Comparison of ENCODE assay signal across 18 cellular contexts in genomic region chr20:13821876-13822275, GRCh38. TPM values are rescaled to one million over a fixed set of nuclear protein-coding genes. Genes with fewer than 3 reads are reported as not detected.
DNase-seq lines count a peak whose midpoint lies in the region; ATAC-seq and TF ChIP-seq lines count a peak whose summit lies in the region.
"Had no signal": no experiment of that assay in that cellular context is flagged by ENCODE, and none has a peak within 500 bp of the region (broad histone marks: within the 10 kb centered on the region; RNA-seq: fewer than 3 reads in every experiment).

No MANE protein-coding gene starts in this region.

- no peak overlapping the region for H3K56ac ChIP-seq in IMR-90 (ENCODE audit: extremely low read depth, insufficient read depth, low read length)

- in situ Hi-C loops in IMR-90 (cut with MboI; ENCODE audit: low sequenced_read_pairs), result loop anchor here (5.0 kb wide), 1 partner anchor 240 kb away; no protein-coding TSS in a partner anchor

- H2BK120ac ChIP-seq in IMR-90 (ENCODE audit: low read depth, low read length), result no peak overlapping the region

- H3K4me2 ChIP-seq in IMR-90 (ENCODE audit: low read depth, low read length), result no peak overlapping the region
- H3K4me2 ChIP-seq: hepatocyte had no signal

- POLR2A ChIA-PET in IMR-90 (lab: Charles Lee; ENCODE audit: unreplicated experiment), result no interaction called here

- WGBS in IMR-90 (ENCODE audit: extremely low coverage in 2 of 2, insufficient read length in 1 of 2), 2 experiments, result 90% methylated on average over 2 of the region's 7 CpGs; no CpG with 5 or more reads in 1 of the 2 experiments

- H2AK9ac ChIP-seq in IMR-90 (replicated peaks; ENCODE audit: low read depth, low read length, poor library complexity), result no peak overlapping the region

- H3K9me3 ChIP-seq in IMR-90 (ENCODE audit: control insufficient read depth, insufficient read depth, low read length) (no peaks in the 10 kb centered on the region), SJCRH30 (replicated peaks) (no peaks in the 10 kb centered on the region)
- H3K9me3 ChIP-seq: stomach, vagina had no signal

- no peak overlapping the region for H3K18ac ChIP-seq in IMR-90 (ENCODE audit: low read depth, low read length)

- DNase-seq in AG08395 (ENCODE audit: low spot score) (peak; percentile 76), IMR-90 (no peak), amniotic epithelial cell (ENCODE audit: low read depth) (peak; percentile 72), iris pigment epithelial cell (ENCODE audit: low read depth) (peak; percentile 25), SJCRH30 (no peak), Kasumi-1 (lab: John Stamatoyannopoulos, UW) (no peak), NCI-H2107 (lab: John Stamatoyannopoulos, UW) (no peak)
- DNase-seq: activated CD4-positive, alpha-beta memory T cell treated with anti-CD3 and anti-CD28 coated beads for 36 hours; activated T-cell treated with anti-CD3 and anti-CD28 coated beads, Interleukin-2, amount 50 U/mL, for 4 hours; kidney; NCI-H187 treated with DMSO at 0.1 percent for 48 hours; NCI-H510A; stomach had no signal

- no peak overlapping the region for H2BK20ac ChIP-seq in IMR-90 (ENCODE audit: low read depth, low read length)

- H3K27me3 ChIP-seq in IMR-90 (ENCODE audit: control insufficient read depth, insufficient read depth, low read length) (no peaks in the 10 kb centered on the region; the same call in 1 of the 2 replicates), SJCRH30 (no peaks in the 10 kb centered on the region)
- H3K27me3 ChIP-seq: cardiac muscle cell, hepatocyte, stomach, vagina had no signal

- no peaks in the 10 kb centered on the region for H3K79me1 ChIP-seq in IMR-90 (ENCODE audit: low read depth in 1 of 2, low read length in 2 of 2)

- no peaks in the 10 kb centered on the region for H3K9me1 ChIP-seq in IMR-90 (ENCODE audit: insufficient read depth, low read length)

- H3K36me3 ChIP-seq in IMR-90 (ENCODE audit: control insufficient read depth, insufficient read depth, low read length) (peaks cover 7% of the 10 kb centered on the region), SJCRH30 (peaks cover 23% of the 10 kb centered on the region)

- H3K14ac ChIP-seq in IMR-90 (replicated peaks; ENCODE audit: low read depth, low read length), result no peak overlapping the region

- dilution Hi-C loops in IMR-90 (cut with HindIII; ENCODE audit: low sequenced_read_pairs, unreplicated experiment), result no loop called here

- CTCF ChIA-PET in IMR-90 (lab: Yijun Ruan, JAX), result no interaction called here

- H3K4me3 ChIP-seq in IMR-90 (ENCODE audit: insufficient read depth, low read depth, low read length), result no peak overlapping the region
- H3K4me3 ChIP-seq in SJCRH30, result no peak overlapping the region
- H3K4me3 ChIP-seq: cardiac muscle cell, hepatocyte, stomach, vagina had no signal

- H2AFZ ChIP-seq in IMR-90 (replicated peaks; ENCODE audit: low read length, poor library complexity), result no peak overlapping the region
- H2AFZ ChIP-seq: hepatocyte had no signal

- H3K4ac ChIP-seq in IMR-90 (ENCODE audit: low read depth, low read length), result no peak overlapping the region

- H4K91ac ChIP-seq in IMR-90 (ENCODE audit: insufficient read depth, low read depth, low read length), result no peak overlapping the region

- no peak overlapping the region for H4K5ac ChIP-seq in IMR-90 (ENCODE audit: low read depth, low read length)

- no peak overlapping the region for H2BK5ac ChIP-seq in IMR-90 (ENCODE audit: low read depth, low read length, poor library complexity, severe bottlenecking)

- H3K4me1 ChIP-seq in IMR-90 (ENCODE audit: control insufficient read depth, insufficient read depth, low read length), result no peaks in the 10 kb centered on the region
- H3K4me1 ChIP-seq in SJCRH30, result no peaks in the 10 kb centered on the region
- H3K4me1 ChIP-seq: vagina had no signal

- no TSS peak for BruUV-seq in IMR-90 (replicated peaks; lab: Mats Ljungman, UMichigan)

- no peaks in the 10 kb centered on the region for H4K20me1 ChIP-seq in IMR-90 (ENCODE audit: insufficient read depth, low read length)

- H4K8ac ChIP-seq in IMR-90 (ENCODE audit: low read depth in 2 of 2, low read length in 2 of 2), result no peak overlapping the region

- TF ChIP-seq RAD21 in IMR-90 (IDR thresholded peaks at IDR 0.05; ENCODE audit: low read length), result no peak

- H3K27ac ChIP-seq in IMR-90 (ENCODE audit: insufficient read depth, low read length), result no peak overlapping the region
- H3K27ac ChIP-seq in SJCRH30, result no peak overlapping the region
- H3K27ac ChIP-seq: cardiac muscle cell, hepatocyte, stomach, vagina, VCaP had no signal

- no peak overlapping the region for H3K9ac ChIP-seq in IMR-90 (ENCODE audit: low read depth, low read length)

- ATAC-seq in IMR-90 (ENCODE audit: low read depth) (no peak), GM21367 (IDR thresholded peaks at IDR 0.05; ENCODE audit: unreplicated experiment) (no peak)
- ATAC-seq: activated T-cell treated with anti-CD3 and anti-CD28 coated beads, Interleukin-2, amount 50 U/mL, for 4 hours had no signal

- H2BK15ac ChIP-seq in IMR-90 (ENCODE audit: low read depth, low read length), result no peak overlapping the region

- TF ChIP-seq POLR2A in IMR-90 (IDR thresholded peaks at IDR 0.05; ENCODE audit: low read depth, low read length), result no peak

- intact Hi-C loops in IMR-90 (cut with micrococcal nuclease), result no loop called here

- no peak overlapping the region for H3K23ac ChIP-seq in IMR-90 (ENCODE audit: low read depth, low read length)

- H2AK5ac ChIP-seq in IMR-90 (ENCODE audit: low read depth, low read length), result no peak overlapping the region

- no peak for TF ChIP-seq CTCF in IMR-90 (conservative IDR thresholded peaks at IDR 0.05; ENCODE audit: low read depth, low read length)

TF ChIP-seq in IMR-90, 13 proteins besides CTCF, POLR2A, EP300 and RAD21:
- 0 out of 2 replicates have a peak, but pooled peaks have one; percentile 3 for TF ChIP-seq CEBPB (IDR thresholded peaks at IDR 0.05; ENCODE audit: low read depth, low read length)
- TF ChIP-seq, protein P1, sequence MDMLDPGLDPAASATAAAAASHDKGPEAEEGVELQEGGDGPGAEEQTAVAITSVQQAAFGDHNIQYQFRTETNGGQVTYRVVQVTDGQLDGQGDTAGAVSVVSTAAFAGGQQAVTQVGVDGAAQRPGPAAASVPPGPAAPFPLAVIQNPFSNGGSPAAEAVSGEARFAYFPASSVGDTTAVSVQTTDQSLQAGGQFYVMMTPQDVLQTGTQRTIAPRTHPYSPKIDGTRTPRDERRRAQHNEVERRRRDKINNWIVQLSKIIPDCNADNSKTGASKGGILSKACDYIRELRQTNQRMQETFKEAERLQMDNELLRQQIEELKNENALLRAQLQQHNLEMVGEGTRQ (IDR thresholded peaks at IDR 0.05; ENCODE audit: low read depth, low read length), result no peak
- TF ChIP-seq NFE2L2 (IDR thresholded peaks at IDR 0.05; ENCODE audit: low read depth, low read length), result no peak

RNA-seq across cellular contexts. Expression of gene NDUFAF5, which starts 37.0 kb away (rescaled TPM):
- 6.8 and 22.8 TPM in 2 replicates for total RNA-seq in IMR-90 (2012; rRNA removed)
- 11.9 and 12.3 TPM in 2 replicates for polyA plus RNA-seq in IMR-90 (2012; rRNA removed)
- 2.0 and 3.3 TPM in 2 replicates for polyA plus RNA-seq in IMR-90 (2012; cell fraction: cytosol; rRNA removed)
- polyA plus RNA-seq in IMR-90 (2012; cell fraction: nucleus; rRNA removed; ENCODE audit: low replicate concordance), result 2.2 and 28.3 TPM in 2 replicates
- total RNA-seq in SJCRH30 (2014; rRNA removed; shearing (Covaris generic)), result 29.1 and 36.2 TPM in 2 replicates

RNA-seq across cellular contexts. Expression of gene ESF1, which starts 37.2 kb away (rescaled TPM):
- total RNA-seq in IMR-90 (2012; rRNA removed), result 2.7 and 5.3 TPM in 2 replicates
- polyA plus RNA-seq in IMR-90 (2012; rRNA removed), result 2.1 and 2.6 TPM in 2 replicates
- 0.09 and 0.14 TPM in 2 replicates for polyA plus RNA-seq in IMR-90 (2012; cell fraction: cytosol; rRNA removed)
- polyA plus RNA-seq in IMR-90 (2012; cell fraction: nucleus; rRNA removed; ENCODE audit: low replicate concordance), result 0.09 and 0.94 TPM in 2 replicates
- total RNA-seq in SJCRH30 (2014; rRNA removed; shearing (Covaris generic)), result 27.8 and 33.9 TPM in 2 replicates

Comparison
In these comparisons a context has a peak if more than half of its experiments do, and no peak if none do; other contexts are left out.
1. DNase-seq: peak in AG08395 (single experiment), amniotic epithelial cell (single experiment) and iris pigment epithelial cell (single experiment); none in IMR-90 (single experiment), SJCRH30 (0 of 2), Kasumi-1 (0 of 2) and NCI-H2107 (single experiment).